Comparison of ENCODE assay signal across 20 cellular contexts in the genomic region with DNA sequence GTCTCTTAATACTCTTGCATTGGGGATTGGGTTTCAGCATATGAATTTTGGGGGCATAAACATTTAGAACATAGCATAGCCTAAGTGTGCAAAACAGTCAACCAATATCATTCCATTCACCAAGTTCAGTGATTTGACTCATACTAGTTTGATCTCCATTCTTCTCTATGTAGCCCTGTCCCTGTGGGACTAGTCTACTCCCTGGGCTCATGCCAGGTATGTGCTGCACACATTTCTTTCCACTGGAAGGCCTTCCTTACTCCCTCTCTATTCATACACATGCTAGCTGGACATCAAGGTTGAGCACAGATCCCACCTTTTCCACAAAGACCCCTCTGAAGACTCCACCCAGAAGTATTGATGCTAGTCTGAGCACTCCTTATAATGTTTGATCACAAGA. TPM values are rescaled to one million over a fixed set of nuclear protein-coding genes. Genes with fewer than 3 reads are reported as not detected.
DNase-seq lines count a peak whose midpoint lies in the region.
"Had no signal": no experiment of that assay in that cellular context is flagged by ENCODE, and none has a peak within 500 bp of the region (broad histone marks: within the 10 kb centered on the region; RNA-seq: fewer than 3 reads in every experiment).

No MANE protein-coding gene starts in this region.

- DNase-seq in DMS 273 (lab: John Stamatoyannopoulos, UW; ENCODE audit: unreplicated experiment) (peak; percentile 8), DMS 273 treated with DMSO at 0.1 percent for 48 hours (lab: John Stamatoyannopoulos, UW) (no peak), RPMI7951 (ENCODE audit: low read depth) (peak; percentile 13), fibroblast of peridontal ligament (ENCODE audit: extremely low read depth) (peak; percentile 10), stromal cell of bone marrow (ENCODE audit: low read depth) (peak; percentile 3), T-helper 1 cell (no peak), HT-29 (ENCODE audit: low spot score) (no peak), NCI-H748 (lab: John Stamatoyannopoulos, UW; ENCODE audit: unreplicated experiment) (no peak)
- DNase-seq: CD4-positive, alpha-beta T cell; DMS79; MV-4-11; NCI-H1105; NCI-H1436 treated with DMSO at 0.1 percent for 48 hours; NCI-H187 treated with DMSO at 0.1 percent for 48 hours; NCI-H2171 treated with DMSO at 0.1 percent for 48 hours; NCI-H345; NCI-H510A treated with DMSO at 0.1 percent for 48 hours; NCI-H748 treated with DMSO at 0.1 percent for 48 hours; PC-9; SHP77 had no signal

RNA-seq across cellular contexts. Expression of gene ZDHHC23, which starts 5.1 kb away (rescaled TPM):
- total RNA-seq in RPMI7951 (2014; rRNA removed; shearing (Covaris generic)): 1.3 and 1.6 TPM in 2 replicates
- 11.5 and 12.6 TPM in 2 replicates for total RNA-seq in HT-29 (2014; rRNA removed; shearing (Covaris generic))

Comparison
In these comparisons a context has a peak if more than half of its experiments do, and no peak if none do; other contexts are left out.
1. DNase-seq: peak in DMS 273 (single experiment), RPMI7951 (single experiment), fibroblast of peridontal ligament (single experiment) and stromal cell of bone marrow (single experiment); none in DMS 273 treated with DMSO at 0.1 percent for 48 hours (single experiment), T-helper 1 cell (0 of 5), HT-29 (single experiment) and NCI-H748 (single experiment).